Comparison of ENCODE assay signal across 8 cellular contexts in genomic region chr19:32404939-32405430, GRCh38. TPM values are rescaled to one million over a fixed set of nuclear protein-coding genes. Genes with fewer than 3 reads are reported as not detected.
DNase-seq lines count a peak whose midpoint lies in the region; ATAC-seq and TF ChIP-seq lines count a peak whose summit lies in the region.

No MANE protein-coding gene starts in this region.

- H2AFZ ChIP-seq in HCT116 (ENCODE audit: low read depth, low read length, poor library complexity, severe bottlenecking), result no peak overlapping the region

- TF ChIP-seq POLR2A in HCT116 (IDR thresholded peaks at IDR 0.05; ENCODE audit: borderline replicate concordance, extremely low read depth, insufficient read depth, insufficient read length) (no peak), gastrocnemius medialis (IDR thresholded peaks at IDR 0.05) (no peak)

- H4K20me1 ChIP-seq in HCT116 (ENCODE audit: insufficient read depth), result no peaks in the 10 kb centered on the region

- H3K9me3 ChIP-seq in HCT116 (ENCODE audit: control insufficient read depth in 1 of 2, insufficient read depth in 1 of 2, low read depth in 1 of 2, low read length in 2 of 2) (no peaks in the 10 kb centered on the region), iPS-18a (ENCODE audit: control insufficient read depth, low read depth, low read length) (no peaks in the 10 kb centered on the region), gastrocnemius medialis (no peaks in the 10 kb centered on the region)

- H3K4me3 ChIP-seq in HCT116 (replicated peaks in 1 of 2; ENCODE audit: low read depth in 1 of 2, low read length in 2 of 2) (peak overlapping the region; percentile 84 to 92), brain microvascular endothelial cell (ENCODE audit: low read depth, low read length) (peak overlapping the region; percentile 86), iPS-18a (ENCODE audit: low read length) (peak overlapping the region; percentile 82), gastrocnemius medialis (peak overlapping the region; percentile 74 to 99 (median 90))

- peaks cover 7 to 16% of the 10 kb centered on the region in 2 experiments; a peak in 3 of 4 replicates for H3K4me1 ChIP-seq in HCT116 (ENCODE audit: control insufficient read depth in 1 of 2, insufficient read depth in 2 of 2, low read length in 2 of 2)
- peaks cover 16% of the 10 kb centered on the region for H3K4me1 ChIP-seq in iPS-18a (ENCODE audit: control insufficient read depth, low read depth, low read length)
- H3K4me1 ChIP-seq in gastrocnemius medialis, result peaks cover 12 to 20% of the 10 kb centered on the region in 2 donors

- no peak for TF ChIP-seq CTCF in HCT116 (IDR thresholded peaks at IDR 0.05 in 2 of 3, conservative IDR thresholded peaks at IDR 0.05 in 1 of 3; ENCODE audit: borderline replicate concordance in 1 of 3, insufficient read depth in 1 of 3, low read depth in 2 of 3, low read length in 2 of 3)
- no peak for TF ChIP-seq CTCF in brain microvascular endothelial cell (IDR thresholded peaks at IDR 0.05; ENCODE audit: low read depth, low read length, missing control alignments)
- TF ChIP-seq CTCF in gastrocnemius medialis (IDR thresholded peaks at IDR 0.05 in 4 of 5, conservative IDR thresholded peaks at IDR 0.05 in 1 of 5), result no peak

- BruUV-seq in HCT116 (replicated peaks; lab: Mats Ljungman, UMichigan), result TSS peak; percentile 82

- peaks cover 0 to 6% of the 10 kb centered on the region in 2 experiments; a peak in 1 of 4 replicates for H3K36me3 ChIP-seq in HCT116 (ENCODE audit: control insufficient read depth in 1 of 2, insufficient read depth in 2 of 2, low read length in 2 of 2)
- peaks cover 3% of the 10 kb centered on the region for H3K36me3 ChIP-seq in brain microvascular endothelial cell (replicated peaks)
- H3K36me3 ChIP-seq in iPS-18a (ENCODE audit: control insufficient read depth, low read depth, low read length), result peaks cover 20% of the 10 kb centered on the region
- peaks cover 0 to 21% of the 10 kb centered on the region in 2 donors for H3K36me3 ChIP-seq in gastrocnemius medialis

- no peaks in the 10 kb centered on the region for H3K9me2 ChIP-seq in HCT116 (ENCODE audit: insufficient read depth)

- H3K79me2 ChIP-seq in HCT116 (ENCODE audit: insufficient read depth, low read length), result peaks cover 16% of the 10 kb centered on the region; the same call in 1 of the 2 replicates

- intact Hi-C loops in HCT116 (cut with micrococcal nuclease), result no loop called here
- intact Hi-C loops in gastrocnemius medialis (cut with DNase I; ENCODE audit: low total_unique reads), result loop anchor here (1.0 to 2.0 kb wide), 3 partner anchors 30 to 65 kb away; partner anchors contain the start of gene ZNF507

- CTCF ChIA-PET in HCT116 (lab: Charles Lee), result interaction anchor here (0.9 kb wide), 1 partner anchor 1738 kb away, joined by 5 read pairs; no protein-coding TSS in a partner anchor

- peak; percentile 66 for DNase-seq in NCI-H82 (lab: John Stamatoyannopoulos, UW)
- DNase-seq in NCI-H82 treated with DMSO at 0.1 percent for 48 hours (lab: John Stamatoyannopoulos, UW; ENCODE audit: unreplicated experiment), result no peak
- DNase-seq in HCT116 (ENCODE audit: low read depth, low spot score), result no peak
- DNase-seq in NCI-H774 (lab: John Stamatoyannopoulos, UW), result peak; percentile 35
- DNase-seq in brain microvascular endothelial cell, result peak; percentile 20
- peak; percentile 17 to 64 for DNase-seq in gastrocnemius medialis
- DNase-seq in NCI-H524 treated with DMSO at 0.1 percent for 48 hours (lab: John Stamatoyannopoulos, UW), result no peak

- RAD21 ChIA-PET in HCT116 (lab: Charles Lee; ENCODE audit: low non-redundant PET in 1 of 2, low total read pairs in 2 of 2, uncharacterized antibody in 2 of 2, unreplicated experiment in 2 of 2), result no interaction called here

- in situ Hi-C loops in brain microvascular endothelial cell (cut with HindIII; ENCODE audit: low pct_ligation_motif_present, low sequenced_read_pairs), result no loop called here
- in situ Hi-C loops in gastrocnemius medialis (cut with MboI; ENCODE audit: low sequenced_read_pairs in 4 of 4), result loop anchor here in 2 of 4 donors (10.0 kb wide), 2 partner anchors 50 to 70 kb away; no protein-coding TSS in a partner anchor

- POLR2A ChIA-PET in HCT116 (lab: Charles Lee), result interaction anchor here (0.8 to 1.4 kb wide), 6 partner anchors 11 to 164 kb away, joined by 3 read pairs; no protein-coding TSS in a partner anchor

- H3K27me3 ChIP-seq in HCT116 (ENCODE audit: insufficient read depth, low read length) (no peaks in the 10 kb centered on the region), brain microvascular endothelial cell (replicated peaks) (no peaks in the 10 kb centered on the region), iPS-18a (ENCODE audit: control insufficient read depth, insufficient read depth, low read length) (no peaks in the 10 kb centered on the region), gastrocnemius medialis (no peaks in the 10 kb centered on the region)

- H3K9ac ChIP-seq in HCT116 (ENCODE audit: low read length) (peak overlapping the region; percentile 98), iPS-18a (ENCODE audit: low read length) (peak overlapping the region; percentile 91)

- TF ChIP-seq RAD21 in HCT116 (IDR thresholded peaks at IDR 0.05; ENCODE audit: low read depth), result no peak

- H3K27ac ChIP-seq in HCT116 (ENCODE audit: low read depth, low read length) (peak overlapping the region; percentile 99), brain microvascular endothelial cell (peak overlapping the region; percentile 90), iPS-18a (ENCODE audit: low read length) (peak overlapping the region; percentile 79), gastrocnemius medialis (peak overlapping the region; percentile 98 to 100 (median 98))

- ATAC-seq in HCT116 (no peak), gastrocnemius medialis (peak; percentile 72 to 74)

- H3K4me2 ChIP-seq in HCT116 (ENCODE audit: low read length), result peak overlapping the region; percentile 87

TF ChIP-seq in HCT116, 20 proteins besides CTCF, POLR2A, EP300 and RAD21:
- TF ChIP-seq EZH2phosphoT487 (IDR thresholded peaks at IDR 0.05; ENCODE audit: borderline replicate concordance) (no peak), ZFX (IDR thresholded peaks at IDR 0.05) (peak; percentile 93)

RNA-seq across cellular contexts. Expression of gene DPY19L3, which starts 0.6 kb away (rescaled TPM):
- total RNA-seq in HCT116 (2021; ENCODE audit: unreplicated experiment) (14.5 TPM), gastrocnemius medialis (1 to 10 TPM; 2.3 to 9.9 (median 7.5) TPM)
- 3.7 and 5.0 TPM in 2 replicates for polyA plus RNA-seq in HCT116 (2012)

RNA-seq across cellular contexts. Expression of gene ZNF507, which starts 59.6 kb away (rescaled TPM):
- total RNA-seq in HCT116 (2021; ENCODE audit: unreplicated experiment) (27.4 TPM), gastrocnemius medialis (10 to 100 TPM; 11.9 to 21.8 (median 17.8) TPM)
- polyA plus RNA-seq in HCT116 (2012), result 8.1 and 10.3 TPM in 2 replicates

Comparison
In these comparisons a context has a peak if more than half of its experiments do, and no peak if none do; other contexts are left out.
1. DNase-seq: peak in NCI-H82 (single experiment), NCI-H774 (single experiment), brain microvascular endothelial cell (single experiment) and gastrocnemius medialis (2 of 2); none in NCI-H82 treated with DMSO at 0.1 percent for 48 hours (single experiment), HCT116 (single experiment) and NCI-H524 treated with DMSO at 0.1 percent for 48 hours (single experiment).
2. Peak in every context shown above with its lines, with median percentiles within 50 percentile points of each other: H3K27ac ChIP-seq and H3K4me3 ChIP-seq.